8 cellular contexts compared by ENCODE assay signal in genomic region chr19:12194827-12195500, GRCh38. TPM values are rescaled to one million over a fixed set of nuclear protein-coding genes. Genes with fewer than 3 reads are reported as not detected.
DNase-seq lines count a peak whose midpoint lies in the region; ATAC-seq and TF ChIP-seq lines count a peak whose summit lies in the region.

No MANE protein-coding gene starts in this region.

- no peak for TF ChIP-seq CTCF in AG09309 (IDR thresholded peaks at IDR 0.05; ENCODE audit: control insufficient read depth, insufficient read depth, low read depth, low read length, missing control alignments)
- no peak for TF ChIP-seq CTCF in left ventricle myocardium inferior (IDR thresholded peaks at IDR 0.05; ENCODE audit: borderline replicate concordance)
- no peak for TF ChIP-seq CTCF in psoas muscle (IDR thresholded peaks at IDR 0.05)
- peak in 1 of 6 experiments; percentile 15 for TF ChIP-seq CTCF in upper lobe of left lung (IDR thresholded peaks at IDR 0.05)

- no peak for DNase-seq in AG09309 (ENCODE audit: low read depth)
- peak; percentile 50 for DNase-seq in T follicular helper cell (ENCODE audit: low read depth)
- DNase-seq in adipocyte (ENCODE audit: low read depth) = peak; percentile 50
- peak; percentile 87 for DNase-seq in left ventricle myocardium inferior
- peak; percentile 74 to 77 for DNase-seq in psoas muscle
- DNase-seq in upper lobe of left lung = peak; percentile 83 to 91
- DNase-seq in NOMO-1 treated with dmso at 0.1 percent for 144 hours (lab: John Stamatoyannopoulos, UW; ENCODE audit: unreplicated experiment) = no peak

- peak in 3 of 4 donors; percentile 43 to 73 (median 53) for TF ChIP-seq POLR2A in upper lobe of left lung (IDR thresholded peaks at IDR 0.05)

- no peak for TF ChIP-seq EP300 in upper lobe of left lung (IDR thresholded peaks at IDR 0.05)

- ATAC-seq in psoas muscle (peak; percentile 78 to 99 (median 91)), upper lobe of left lung (ENCODE audit: low FRiP score in 2 of 2) (peak; percentile 92 to 96), HG03139 (IDR thresholded peaks at IDR 0.05; ENCODE audit: unreplicated experiment) (no peak)

- H3K9ac ChIP-seq in adipocyte (ENCODE audit: low read length) = no peak overlapping the region

- peak overlapping the region; percentile 27 for H3K4me3 ChIP-seq in AG09309 (ENCODE audit: control insufficient read depth, low read depth, low read length)
- peak overlapping the region; percentile 66 for H3K4me3 ChIP-seq in adipocyte (ENCODE audit: low read length)
- peak overlapping the region; percentile 83 for H3K4me3 ChIP-seq in left ventricle myocardium inferior
- H3K4me3 ChIP-seq in psoas muscle = peak overlapping the region; percentile 71
- peak overlapping the region; percentile 60 to 73 (median 71) for H3K4me3 ChIP-seq in upper lobe of left lung

- H3K27ac ChIP-seq in left ventricle myocardium inferior (replicated peaks) (peak overlapping the region; percentile 79), psoas muscle (peak overlapping the region; percentile 70), upper lobe of left lung (peak overlapping the region; percentile 64 to 87 (median 70))

- H3K9me3 ChIP-seq in adipocyte (ENCODE audit: control insufficient read depth, low read length) = peaks cover 95% of the 10 kb centered on the region
- H3K9me3 ChIP-seq in left ventricle myocardium inferior (replicated peaks) = peaks cover 55% of the 10 kb centered on the region
- peaks cover 42% of the 10 kb centered on the region for H3K9me3 ChIP-seq in psoas muscle
- H3K9me3 ChIP-seq in upper lobe of left lung = peaks cover 4 to 70% (median 40%) of the 10 kb centered on the region in 4 donors

- no peaks in the 10 kb centered on the region for H3K4me1 ChIP-seq in adipocyte (ENCODE audit: control insufficient read depth, insufficient read depth, low read length)
- peaks cover 21% of the 10 kb centered on the region for H3K4me1 ChIP-seq in left ventricle myocardium inferior
- H3K4me1 ChIP-seq in psoas muscle = no peaks in the 10 kb centered on the region
- peaks cover 0 to 7% (median 3%) of the 10 kb centered on the region in 4 donors for H3K4me1 ChIP-seq in upper lobe of left lung

- 1 to 4% (median 1%) methylated on average over 47 to 58 of the region's 58 CpGs for WGBS in psoas muscle, 3 donors
- WGBS in upper lobe of left lung, 2 donors = 1% methylated on average over 22 to 53 of the region's 58 CpGs

- intact Hi-C loops in left ventricle myocardium inferior (cut with micrococcal nuclease) = no loop called here
- intact Hi-C loops in psoas muscle (cut with DNase I) = no loop called here

- H3K36me3 ChIP-seq in adipocyte (ENCODE audit: control insufficient read depth, insufficient read depth, low read length, severe bottlenecking) (peaks cover 36% of the 10 kb centered on the region), left ventricle myocardium inferior (peaks cover 33% of the 10 kb centered on the region), psoas muscle (ENCODE audit: insufficient read depth in 1 of 2, low read depth in 1 of 2) (peaks cover 3 to 21% of the 10 kb centered on the region in 2 donors), upper lobe of left lung (peaks cover 0 to 14% (median 4%) of the 10 kb centered on the region in 4 donors)

- no peaks in the 10 kb centered on the region for H3K27me3 ChIP-seq in adipocyte (replicated peaks; ENCODE audit: control insufficient read depth, insufficient read depth, low read length)
- no peaks in the 10 kb centered on the region for H3K27me3 ChIP-seq in left ventricle myocardium inferior (ENCODE audit: low read depth)
- no peaks in the 10 kb centered on the region for H3K27me3 ChIP-seq in psoas muscle (ENCODE audit: insufficient read depth in 3 of 3, low read length in 2 of 3)
- no peaks in the 10 kb centered on the region for H3K27me3 ChIP-seq in upper lobe of left lung

RNA-seq across cellular contexts. Expression of gene ZNF136, which starts 32.1 kb away (rescaled TPM):
- total RNA-seq in left ventricle myocardium inferior (5.6 TPM), psoas muscle (1 to 10 TPM; 2.1 to 3.7 (median 2.7) TPM), upper lobe of left lung (10 to 100 TPM in 2 of 6 donors, 1 to 10 TPM in 4; 5.7 to 15.2 (median 9.2) TPM)
- 1 to 10 TPM; 1.0 to 2.1 (median 1.8) TPM for polyA plus RNA-seq in psoas muscle

RNA-seq across cellular contexts. Expression of gene ZNF625, which starts 38.4 kb away (rescaled TPM):
- total RNA-seq in left ventricle myocardium inferior (4.0 TPM), psoas muscle (1 to 10 TPM in 2 of 4 donors, under 1 TPM in 2; 0.36 to 2.9 (median 1.1) TPM), upper lobe of left lung (1 to 10 TPM; 3.0 to 9.8 (median 5.0) TPM)
- polyA plus RNA-seq in psoas muscle = under 1 TPM in 2 of 3 donors, not detected in 1; 0.12 to 0.46 TPM

RNA-seq across cellular contexts. Expression of gene ZNF20, which starts 54.8 kb away (rescaled TPM):
- total RNA-seq in left ventricle myocardium inferior (2.2 TPM), psoas muscle (under 1 TPM in 3 of 4 donors, not detected in 1; 0.46 to 0.63 (median 0.52) TPM), upper lobe of left lung (1 to 10 TPM in 5 of 6 donors, not detected in 1; 1.9 to 5.4 (median 4.1) TPM)
- polyA plus RNA-seq in psoas muscle = 1 to 10 TPM in 1 of 3 donors, under 1 TPM in 2; 0.23 to 2.4 (median 0.44) TPM

Comparison
In these comparisons a context has a peak if more than half of its experiments do, and no peak if none do; other contexts are left out.
1. DNase-seq: peak in T follicular helper cell (single experiment), adipocyte (single experiment), left ventricle myocardium inferior (single experiment), psoas muscle (2 of 2) and upper lobe of left lung (2 of 2); none in AG09309 (single experiment) and NOMO-1 treated with dmso at 0.1 percent for 144 hours (single experiment).
2. H3K4me3 ChIP-seq: peak in every context shown above with its lines; median percentile 83 in left ventricle myocardium inferior; 71 in psoas muscle; 71 in upper lobe of left lung; 66 in adipocyte; 27 in AG09309.
3. Peak in every context shown above with its lines, with median percentiles within 50 percentile points of each other: H3K27ac ChIP-seq.